ENCODE assay signal across 26 cellular contexts in genomic region chr7:11128500-11128899, GRCh38.
DNase-seq lines count a peak whose midpoint lies in the region; ATAC-seq, FAIRE-seq and TF ChIP-seq lines count a peak whose summit lies in the region.
"Had no signal": no experiment of that assay in that cellular context is flagged by ENCODE, and none has a peak within 500 bp of the region (broad histone marks: within the 10 kb centered on the region; RNA-seq: fewer than 3 reads in every experiment).

No MANE protein-coding gene starts in this region.

- H3K4me2 ChIP-seq in HepG2 (ENCODE audit: low read depth, low read length) (no peak overlapping the region), hepatocyte (no peak overlapping the region)

- H2AFZ ChIP-seq in HepG2 (ENCODE audit: low read length), result no peak overlapping the region
- H2AFZ ChIP-seq in hepatocyte, result no peak overlapping the region

- H3K9me3 ChIP-seq in A673 (ENCODE audit: low read depth, low read length, poor library complexity, severe bottlenecking) (no peaks in the 10 kb centered on the region), endodermal cell (ENCODE audit: control insufficient read depth, low read length) (no peaks in the 10 kb centered on the region), HepG2 (ENCODE audit: low read length) (no peaks in the 10 kb centered on the region), hepatocyte (ENCODE audit: low read depth) (no peaks in the 10 kb centered on the region)
- H3K9me3 ChIP-seq: esophagus squamous epithelium, gastrocnemius medialis, left lung, MG63, neutrophil had no signal

- peaks cover 3% of the 10 kb centered on the region for H3K27me3 Mint-ChIP-seq in brain
- H3K27me3 Mint-ChIP-seq in endodermal cell (ENCODE audit: insufficient read depth), result no peaks in the 10 kb centered on the region
- H3K27me3 Mint-ChIP-seq: activated B cell treated with CpG ODN at 0.5 μM for 24 hours; activated naive CD8-positive, alpha-beta T cell treated with anti-CD3 and anti-CD28 coated beads, Interleukin-2, amount 10 ng/mL, durations not matched to agents 7 days and 5 days; stimulated activated naive B cell treated with anti-CD40 and anti-IgM and Interleukin-4, amounts not matched to agents 10 μg/mL and 1 μg/mL and 100 μg/mL, for 72 hours had no signal

- no peaks in the 10 kb centered on the region for H3K36me3 ChIP-seq in A673 (ENCODE audit: insufficient read depth, low read length, poor library complexity, severe bottlenecking)
- no peaks in the 10 kb centered on the region for H3K36me3 ChIP-seq in H7 (replicated peaks; ENCODE audit: control insufficient read depth, insufficient read depth, low read length)
- no peaks in the 10 kb centered on the region for H3K36me3 ChIP-seq in endodermal cell (ENCODE audit: control insufficient read depth, insufficient read depth, low read length)
- H3K36me3 ChIP-seq in HepG2 (replicated peaks in 1 of 2; ENCODE audit: control insufficient read depth in 1 of 2, insufficient read depth in 2 of 2, low read length in 2 of 2), result no peaks in the 10 kb centered on the region; a peak in 1 of 5 replicates
- H3K36me3 ChIP-seq in hepatocyte (replicated peaks; ENCODE audit: insufficient read depth, low read depth), result no peaks in the 10 kb centered on the region
- H3K36me3 ChIP-seq: gastrocnemius medialis, left lung, MG63, neutrophil had no signal

- H3K27ac ChIP-seq in A673 (ENCODE audit: low read depth, low read length, poor library complexity, severe bottlenecking), result peak overlapping the region; percentile 24
- no peak overlapping the region for H3K27ac ChIP-seq in endodermal cell (ENCODE audit: low read depth, low read length)
- no peak overlapping the region for H3K27ac ChIP-seq in HepG2 (ENCODE audit: extremely low read length, insufficient read depth, low read length)
- H3K27ac ChIP-seq in hepatocyte, result no peak overlapping the region
- H3K27ac ChIP-seq: C4-2B, esophagus squamous epithelium, gastrocnemius medialis, left lung, neutrophil, skin epidermis had no signal

- intact Hi-C loops in A673 (cut with micrococcal nuclease; ENCODE audit: unreplicated experiment), result no loop called here
- intact Hi-C loops in HepG2 (cut with micrococcal nuclease; ENCODE audit: unreplicated experiment), result no loop called here

- H3K27ac Mint-ChIP-seq in brain (peak overlapping the region in 3 of 5 experiments; percentile 1 to 36 (median 12)), endodermal cell (no peak overlapping the region)
- H3K27ac Mint-ChIP-seq: activated B cell treated with CpG ODN at 0.5 μM for 24 hours; activated naive CD8-positive, alpha-beta T cell treated with anti-CD3 and anti-CD28 coated beads, Interleukin-2, amount 10 ng/mL, durations not matched to agents 7 days and 5 days; stimulated activated naive B cell treated with anti-CD40 and anti-IgM and Interleukin-4, amounts not matched to agents 10 μg/mL and 1 μg/mL and 100 μg/mL, for 72 hours had no signal

- no peak for TF ChIP-seq RAD21 in HepG2 (CRISPR knock-in tag; IDR thresholded peaks at IDR 0.05)

- POLR2A ChIA-PET in A673 (lab: Charles Lee; ENCODE audit: low non-redundant PET), result no interaction called here
- POLR2A ChIA-PET in HepG2 (lab: Yijun Ruan, JAX), result no interaction called here

- BruUV-seq in A673 (replicated peaks; lab: Mats Ljungman, UMichigan) (no TSS peak), HepG2 (replicated peaks; lab: Mats Ljungman, UMichigan) (no TSS peak)

- H3K36me3 Mint-ChIP-seq in brain (peaks cover 31% of the 10 kb centered on the region), endodermal cell (ENCODE audit: low read depth) (no peaks in the 10 kb centered on the region)

- ATAC-seq in HepG2, result no peak
- no peak for ATAC-seq in GM21786 (IDR thresholded peaks at IDR 0.05; ENCODE audit: unreplicated experiment)
- ATAC-seq: gastrocnemius medialis; left lung; stimulated activated naive B cell treated with anti-CD40 and anti-IgM and Interleukin-4, amounts not matched to agents 10 μg/mL and 1 μg/mL and 100 μg/mL, for 72 hours had no signal

- H3K4me3 Mint-ChIP-seq in brain (no peak overlapping the region), endodermal cell (no peak overlapping the region)
- H3K4me3 Mint-ChIP-seq: activated B cell treated with CpG ODN at 0.5 μM for 24 hours; activated naive CD8-positive, alpha-beta T cell treated with anti-CD3 and anti-CD28 coated beads, Interleukin-2, amount 10 ng/mL, durations not matched to agents 7 days and 5 days; activated T-helper 1 cell treated with anti-CD3 and anti-CD28 coated beads, Interleukin-12 subunit alpha, Interleukin-12 subunit beta, Interleukin-2, Interleukin-4 antibody, amounts not matched to agents 30 ng/mL and 10 ng/mL and 1 ng/mL, durations not matched to agents 14 hours and 24 hours and 36 hours; stimulated activated naive B cell treated with anti-CD40 and anti-IgM and Interleukin-4, amounts not matched to agents 10 μg/mL and 1 μg/mL and 100 μg/mL, for 72 hours had no signal

- H3K9ac ChIP-seq in endodermal cell (ENCODE audit: extremely low read depth, low read length, poor library complexity, severe bottlenecking) (no peak overlapping the region), HepG2 (ENCODE audit: insufficient read depth, low read depth, low read length) (no peak overlapping the region)

- in situ Hi-C loops in HepG2 (cut with HindIII; ENCODE audit: extremely low pct_ligation_motif_present, low pct_unique_long_range_greater_than_20kb), result no loop called here

- no peak for TF ChIP-seq EP300 in HepG2 (IDR thresholded peaks at IDR 0.05; ENCODE audit: low read depth in 2 of 2, low read length in 2 of 2)
- no peak for TF ChIP-seq EP300 in HepG2 (CRISPR knock-in tag; IDR thresholded peaks at IDR 0.05; ENCODE audit: borderline replicate concordance)

- H3K9me3 Mint-ChIP-seq in brain, result no peaks in the 10 kb centered on the region
- H3K9me3 Mint-ChIP-seq in endodermal cell, result no peaks in the 10 kb centered on the region
- H3K9me3 Mint-ChIP-seq: activated B cell treated with CpG ODN at 0.5 μM for 24 hours; activated naive CD8-positive, alpha-beta T cell treated with anti-CD3 and anti-CD28 coated beads, Interleukin-2, amount 10 ng/mL, durations not matched to agents 7 days and 5 days; activated T-helper 1 cell treated with anti-CD3 and anti-CD28 coated beads, Interleukin-12 subunit alpha, Interleukin-12 subunit beta, Interleukin-2, Interleukin-4 antibody, amounts not matched to agents 30 ng/mL and 10 ng/mL and 1 ng/mL, durations not matched to agents 14 hours and 24 hours and 36 hours had no signal

- no peak for FAIRE-seq in HepG2 (lab: Jason Lieb, UNC)

- no peak for TF ChIP-seq POLR2A in HepG2 (IDR thresholded peaks at IDR 0.05; ENCODE audit: insufficient read depth in 1 of 2, low read depth in 2 of 2, low read length in 2 of 2)

- H3K27me3 ChIP-seq in A673 (replicated peaks; ENCODE audit: insufficient read depth, low read depth, low read length, poor library complexity) (no peaks in the 10 kb centered on the region), H7 (ENCODE audit: control insufficient read depth, insufficient read depth, low read length) (no peaks in the 10 kb centered on the region), endodermal cell (ENCODE audit: control insufficient read depth, insufficient read depth, low read length, poor library complexity, severe bottlenecking) (no peaks in the 10 kb centered on the region), HepG2 (ENCODE audit: control insufficient read depth in 1 of 2, insufficient read depth in 2 of 2, low read length in 2 of 2) (no peaks in the 10 kb centered on the region), hepatocyte (no peaks in the 10 kb centered on the region)
- H3K27me3 ChIP-seq: esophagus squamous epithelium, gastrocnemius medialis, left lung, MG63, neutrophil had no signal

- no peak for TF ChIP-seq CTCF in A673 (conservative IDR thresholded peaks at IDR 0.05; ENCODE audit: low read depth, low read length)
- TF ChIP-seq CTCF in brain (conservative IDR thresholded peaks at IDR 0.05), result no peak
- TF ChIP-seq CTCF in endodermal cell (conservative IDR thresholded peaks at IDR 0.05), result no peak
- no peak for TF ChIP-seq CTCF in HepG2 (CRISPR knock-in tag; IDR thresholded peaks at IDR 0.05)
- TF ChIP-seq CTCF in hepatocyte (IDR thresholded peaks at IDR 0.05; ENCODE audit: poor library complexity), result no peak

- CTCF ChIA-PET in A673 (lab: Charles Lee), result no interaction called here
- CTCF ChIA-PET in HepG2 (lab: Yijun Ruan, JAX; ENCODE audit: low intra/inter-chr PET ratio, low total read pairs), result no interaction called here

- 80% methylated on average over 4 of the region's 4 CpGs; no CpG with 5 or more reads in 1 of the 2 experiments for WGBS in endodermal cell (ENCODE audit: insufficient coverage in 1 of 2, insufficient read length in 1 of 2), 2 experiments
- 97% methylated on average over 4 of the region's 4 CpGs for WGBS in HepG2 (ENCODE audit: low lambda C conversion rate)
- WGBS in hepatocyte (ENCODE audit: low lambda C conversion rate, missing lambda C conversion rate), result 92% methylated on average over 4 of the region's 4 CpGs

- H3K79me2 ChIP-seq in HepG2 (ENCODE audit: insufficient read depth, low read length) (no peaks in the 10 kb centered on the region), hepatocyte (no peaks in the 10 kb centered on the region)

- no peak for DNase-seq in A673 (ENCODE audit: low spot score)
- DNase-seq in H7, result peak; percentile 2
- DNase-seq in left kidney (ENCODE audit: low read depth, low spot score), result peak; percentile 41
- no peak for DNase-seq in endodermal cell
- DNase-seq in HepG2 (ENCODE audit: low spot score), result no peak
- no peak for DNase-seq in hepatocyte (ENCODE audit: low spot score)
- DNase-seq: activated B cell treated with CpG ODN at 0.5 μM for 24 hours; activated naive CD8-positive, alpha-beta T cell treated with anti-CD3 and anti-CD28 coated beads, Interleukin-2, amount 10 ng/mL, durations not matched to agents 7 days and 5 days; DMS 273 treated with DMSO at 0.1 percent for 48 hours; effector memory CD4-positive, alpha-beta T cell; esophagus squamous epithelium; gastrocnemius medialis; HCEC 1CT; left lung; MG63; midbrain; NCI-H1417 treated with DMSO at 0.1 percent for 48 hours; NCI-H526 treated with DMSO at 0.1 percent for 48 hours; stimulated activated naive B cell treated with anti-CD40 and anti-IgM and Interleukin-4, amounts not matched to agents 10 μg/mL and 1 μg/mL and 100 μg/mL, for 72 hours; T-helper 9 cell had no signal

- no peak overlapping the region for H3K4me3 ChIP-seq in A673 (ENCODE audit: low read depth, low read length, poor library complexity, severe bottlenecking)
- H3K4me3 ChIP-seq in H7 (ENCODE audit: insufficient read depth, low read depth, low read length), result no peak overlapping the region
- no peak overlapping the region for H3K4me3 ChIP-seq in endodermal cell (ENCODE audit: low read length)
- H3K4me3 ChIP-seq in HepG2 (replicated peaks in 1 of 3; ENCODE audit: insufficient read depth in 1 of 3, low read depth in 2 of 3, low read length in 3 of 3), result no peak overlapping the region
- no peak overlapping the region for H3K4me3 ChIP-seq in hepatocyte
- H3K4me3 ChIP-seq: esophagus squamous epithelium, gastrocnemius medialis, left lung, MG63, skin epidermis had no signal

- H3K4me1 ChIP-seq in A673 (ENCODE audit: insufficient read depth, low read length, poor library complexity, severe bottlenecking) (peaks cover 39% of the 10 kb centered on the region), endodermal cell (ENCODE audit: control insufficient read depth, insufficient read depth, low read length) (no peaks in the 10 kb centered on the region), HepG2 (ENCODE audit: insufficient read depth, low read length) (no peaks in the 10 kb centered on the region), hepatocyte (ENCODE audit: insufficient read depth) (no peaks in the 10 kb centered on the region)
- H3K4me1 ChIP-seq: esophagus squamous epithelium, left lung had no signal

- H3K9me2 ChIP-seq in hepatocyte (replicated peaks; ENCODE audit: insufficient read depth), result no peaks in the 10 kb centered on the region

- no peaks in the 10 kb centered on the region for H4K20me1 ChIP-seq in HepG2 (ENCODE audit: insufficient read depth, low read length)
- H4K20me1 ChIP-seq in hepatocyte (ENCODE audit: insufficient read depth, poor library complexity, severe bottlenecking), result no peaks in the 10 kb centered on the region

- H3K4me1 Mint-ChIP-seq in brain (peaks cover 36% of the 10 kb centered on the region), endodermal cell (peaks cover 9% of the 10 kb centered on the region)

Comparison
In these comparisons a context has a peak if more than half of its experiments do, and no peak if none do; other contexts are left out.
1. DNase-seq: peak in H7 (single experiment) and left kidney (single experiment); none in A673 (single experiment), endodermal cell (single experiment), HepG2 (single experiment) and hepatocyte (single experiment).